ENCODE assay signal across 8 cellular contexts in genomic region chr2:85418132-85419008, GRCh38. TPM values are rescaled to one million over a fixed set of nuclear protein-coding genes. Genes with fewer than 3 reads are reported as not detected.
DNase-seq lines count a peak whose midpoint lies in the region; TF ChIP-seq lines count a peak whose summit lies in the region.

Gene SH2D6 (plus strand): TSS chr2:85418714. CDS start chr2:85429466, 10,752 bp downstream.

- no peaks in the 10 kb centered on the region for H3K27me3 Mint-ChIP-seq in Calu3 (ENCODE audit: unreplicated experiment)

- CTCF ChIA-PET in Calu3 (lab: Charles Lee) = interaction anchor here (0.5 to 4.5 kb wide), 6 partner anchors 64 to 143 kb away, joined by 3 to 66 read pairs (median 3); partner anchors contain the start of genes ELMOD3 and GGCX

- H3K36me3 Mint-ChIP-seq in Calu3 (ENCODE audit: insufficient read depth, unreplicated experiment) = peaks cover 59% of the 10 kb centered on the region

- H3K79me2 ChIP-seq in OCI-LY1 (ENCODE audit: insufficient read depth, low read length) = no peaks in the 10 kb centered on the region

- H4K20me1 ChIP-seq in OCI-LY1 (ENCODE audit: insufficient read depth, low read length) = no peaks in the 10 kb centered on the region

- H3K4me2 ChIP-seq in OCI-LY1 (ENCODE audit: low read length) = peak within 1 kb of the TSS; percentile 93

- H3K36me3 ChIP-seq in OCI-LY1 (ENCODE audit: insufficient read depth, low read length) = no peaks in the 10 kb centered on the region
- H3K36me3 ChIP-seq in mucosa of rectum (ENCODE audit: control insufficient read depth in 2 of 2, insufficient read depth in 2 of 2, low read length in 2 of 2) = no peaks in the 10 kb centered on the region

- H3K4me1 Mint-ChIP-seq in Calu3 (ENCODE audit: low read depth, unreplicated experiment) = peaks cover 50% of the 10 kb centered on the region

- H3K9me2 ChIP-seq in OCI-LY1 (ENCODE audit: low read depth, low read length) = no peaks in the 10 kb centered on the region

- H3K4me3 ChIP-seq in OCI-LY1 (ENCODE audit: low read depth, low read length, poor library complexity, severe bottlenecking) (peak within 1 kb of the TSS; percentile 76), epithelial cell of proximal tubule (ENCODE audit: low read depth, low read length) (peak within 1 kb of the TSS; percentile 85), mucosa of rectum (ENCODE audit: low read length in 2 of 2) (peak within 1 kb of the TSS; percentile 90 to 100)

- peaks cover 40% of the 10 kb centered on the region for H3K4me1 ChIP-seq in OCI-LY1 (ENCODE audit: insufficient read depth, low read length, severe bottlenecking)
- peaks cover 34 to 35% of the 10 kb centered on the region in 2 donors for H3K4me1 ChIP-seq in mucosa of rectum (ENCODE audit: control insufficient read depth in 2 of 2, insufficient read depth in 2 of 2, low read length in 2 of 2)

- DNase-seq in Calu3 = peak; percentile 87
- DNase-seq in GM20000 (ENCODE audit: low spot score) = peak; percentile 92
- DNase-seq in HS-27A (ENCODE audit: low read depth) = peak; percentile 83
- peak; percentile 81 for DNase-seq in activated T-cell treated with anti-CD3 and anti-CD28 coated beads for 48 hours (ENCODE audit: low read depth)
- no peak for DNase-seq in epithelial cell of proximal tubule (ENCODE audit: low read depth)
- peak; percentile 59 to 60 for DNase-seq in stimulated activated CD8-positive, alpha-beta memory T cell treated with anti-CD3 and anti-CD28 coated beads, Interleukin-4, amount 100 ng/mL, for 4 hours (ENCODE audit: low read depth in 2 of 2, low spot score in 1 of 2)

- peak within 1 kb of the TSS; percentile 85; the same call in 1 of the 2 replicates for H2AFZ ChIP-seq in OCI-LY1 (ENCODE audit: low read length)

- intact Hi-C loops in Calu3 (cut with micrococcal nuclease; ENCODE audit: unreplicated experiment) = no loop called here

- H3K27me3 ChIP-seq in OCI-LY1 (ENCODE audit: insufficient read depth, low read length) = no peaks in the 10 kb centered on the region
- H3K27me3 ChIP-seq in mucosa of rectum (ENCODE audit: control insufficient read depth in 2 of 2, insufficient read depth in 2 of 2, low read length in 2 of 2) = no peaks in the 10 kb centered on the region

- no peaks in the 10 kb centered on the region for H3K9me3 ChIP-seq in OCI-LY1 (ENCODE audit: low read length)
- no peaks in the 10 kb centered on the region for H3K9me3 ChIP-seq in mucosa of rectum (ENCODE audit: control insufficient read depth in 2 of 2, low read length in 2 of 2)

- peak within 1 kb of the TSS; percentile 55 for H3K27ac Mint-ChIP-seq in Calu3 (ENCODE audit: unreplicated experiment)

- no peaks in the 10 kb centered on the region for H3K9me3 Mint-ChIP-seq in Calu3 (ENCODE audit: low read depth, unreplicated experiment)

- TF ChIP-seq CTCF in Calu3 (IDR thresholded peaks at IDR 0.05; ENCODE audit: unreplicated experiment) (no peak), GM20000 (IDR thresholded peaks at IDR 0.05; ENCODE audit: extremely low read depth, missing control alignments) (no peak), OCI-LY1 (IDR thresholded peaks at IDR 0.05; ENCODE audit: low read length) (no peak), epithelial cell of proximal tubule (conservative IDR thresholded peaks at IDR 0.05; ENCODE audit: low read depth, low read length) (no peak)

- no TSS peak for BruUV-seq in Calu3 (replicated peaks; lab: Mats Ljungman, UMichigan)

- H3K9ac ChIP-seq in OCI-LY1 (ENCODE audit: low read length) (peak within 1 kb of the TSS; percentile 82), mucosa of rectum (ENCODE audit: low read depth in 1 of 2, low read length in 2 of 2) (peak within 1 kb of the TSS; percentile 85 to 87)

- H3K4me3 Mint-ChIP-seq in Calu3 (ENCODE audit: low read depth, unreplicated experiment) = peak within 1 kb of the TSS; percentile 83

- H3F3A ChIP-seq in OCI-LY1 (ENCODE audit: insufficient read depth, low read length) = no peaks in the 10 kb centered on the region

- H3K27ac ChIP-seq in OCI-LY1 (ENCODE audit: low read depth, low read length, poor library complexity, severe bottlenecking) (peak within 1 kb of the TSS; percentile 80), mucosa of rectum (ENCODE audit: low read depth in 2 of 2, low read length in 2 of 2) (peak within 1 kb of the TSS; percentile 85 to 90)

RNA-seq across cellular contexts. Expression of gene SH2D6, which starts in this region (rescaled TPM):
- 1.8 and 2.4 TPM in 2 replicates for total RNA-seq in Calu3 (2022)
- not detected in 2 replicates for total RNA-seq in epithelial cell of proximal tubule
